ENCODE assay signal across 19 cellular contexts in genomic region chr4:124202106-124202505, GRCh38.
DNase-seq lines count a peak whose midpoint lies in the region; ATAC-seq, FAIRE-seq and TF ChIP-seq lines count a peak whose summit lies in the region.
"Had no signal": no experiment of that assay in that cellular context is flagged by ENCODE, and none has a peak within 500 bp of the region (broad histone marks: within the 10 kb centered on the region; RNA-seq: fewer than 3 reads in every experiment).

No MANE protein-coding gene starts in this region.

- no peaks in the 10 kb centered on the region for H3K36me3 ChIP-seq in bronchial epithelial cell (ENCODE audit: control insufficient read depth, insufficient read depth, low read length)
- H3K36me3 ChIP-seq in thoracic aorta, result no peaks in the 10 kb centered on the region

- intact Hi-C loops in left cardiac atrium (cut with DNase I), result no loop called here

- peak; percentile 58 for TF ChIP-seq CTCF in HFFc6 (IDR thresholded peaks at IDR 0.05)
- TF ChIP-seq CTCF in bronchial epithelial cell (IDR thresholded peaks at IDR 0.05; ENCODE audit: insufficient read depth, low read length, severe bottlenecking), result peak; percentile 18
- TF ChIP-seq CTCF in thoracic aorta (IDR thresholded peaks at IDR 0.05), result peak; percentile 45
- no peak for TF ChIP-seq CTCF in glutamatergic neuron (IDR thresholded peaks at IDR 0.05; ENCODE audit: partially characterized antibody, unreplicated experiment)

- H3K9me3 Mint-ChIP-seq in HFFc6 (no peaks in the 10 kb centered on the region), glutamatergic neuron (ENCODE audit: unreplicated experiment) (no peaks in the 10 kb centered on the region)
- H3K9me3 Mint-ChIP-seq: activated T-helper 2 cell treated with anti-CD3 and anti-CD28 coated beads, Interferon-gamma antibody, Interleukin-2, Interleukin-4, amounts not matched to agents 10 μg/mL and 5 μg/mL and 100 μg/mL, durations not matched to agents 14 hours and 24 hours and 36 hours had no signal

- FAIRE-seq in bronchial epithelial cell (lab: Jason Lieb, UNC), result no peak

- H3K4me3 ChIP-seq in bronchial epithelial cell (ENCODE audit: low read depth, low read length) (no peak overlapping the region), thoracic aorta (no peak overlapping the region)
- H3K4me3 ChIP-seq: skin epidermis had no signal

- H3K4me3 Mint-ChIP-seq in HFFc6 (no peak overlapping the region), glutamatergic neuron (ENCODE audit: unreplicated experiment) (no peak overlapping the region)
- H3K4me3 Mint-ChIP-seq: T-helper 17 cell had no signal

- peaks cover 27 to 56% of the 10 kb centered on the region in 2 donors for H3K4me1 ChIP-seq in thoracic aorta (ENCODE audit: control insufficient read depth in 1 of 2, low read depth in 2 of 2)

- no peaks in the 10 kb centered on the region for H3K9me3 ChIP-seq in thoracic aorta

- ATAC-seq in left cardiac atrium, result peak; percentile 52 to 65
- peak; percentile 55 for ATAC-seq in thoracic aorta (ENCODE audit: insufficient number of reproducible peaks, low FRiP score, low read depth)
- ATAC-seq in HG03521 (IDR thresholded peaks at IDR 0.05; ENCODE audit: unreplicated experiment), result no peak
- ATAC-seq in HG02840 (IDR thresholded peaks at IDR 0.05; ENCODE audit: low FRiP score, unreplicated experiment), result no peak
- ATAC-seq: Panc1, T-helper 17 cell had no signal

- H3K4me1 Mint-ChIP-seq in HFFc6 (ENCODE audit: low read depth) (peaks cover 70% of the 10 kb centered on the region), glutamatergic neuron (ENCODE audit: low read depth, unreplicated experiment) (peaks cover 2% of the 10 kb centered on the region)
- H3K4me1 Mint-ChIP-seq: T-helper 17 cell had no signal

- DNase-seq in HFFc6, result no peak
- peak; percentile 33 for DNase-seq in bronchial epithelial cell (ENCODE audit: low read depth)
- peak; percentile 41 for DNase-seq in left cardiac atrium
- DNase-seq in thoracic aorta (ENCODE audit: low spot score), result no peak
- DNase-seq in glutamatergic neuron, result no peak
- DNase-seq: activated CD4-positive, alpha-beta T cell treated with anti-CD3 and anti-CD28 coated beads, Interleukin-2, amount 50 U/mL, for 1 hour; central memory CD4-positive, alpha-beta T cell; COR-L47; foreskin melanocyte; islet precursor cell; KBM-7; NCI-H1694; NCI-H524; T-helper 17 cell had no signal

- H3K27ac Mint-ChIP-seq in HFFc6 (no peak overlapping the region), glutamatergic neuron (ENCODE audit: unreplicated experiment) (no peak overlapping the region)
- H3K27ac Mint-ChIP-seq: activated T-helper 2 cell treated with anti-CD3 and anti-CD28 coated beads, Interferon-gamma antibody, Interleukin-2, Interleukin-4, amounts not matched to agents 10 μg/mL and 5 μg/mL and 100 μg/mL, durations not matched to agents 14 hours and 24 hours and 36 hours; T-helper 17 cell had no signal

- H3K27me3 Mint-ChIP-seq in HFFc6 (ENCODE audit: insufficient read depth) (no peaks in the 10 kb centered on the region), glutamatergic neuron (ENCODE audit: unreplicated experiment) (peaks cover 4% of the 10 kb centered on the region)
- H3K27me3 Mint-ChIP-seq: T-helper 17 cell had no signal

- H3K27ac ChIP-seq in thoracic aorta, result peak overlapping the region; percentile 39 to 60

- H3K27me3 ChIP-seq in bronchial epithelial cell (ENCODE audit: control insufficient read depth, insufficient read depth, low read length) (no peaks in the 10 kb centered on the region), thoracic aorta (replicated peaks; ENCODE audit: insufficient read depth) (no peaks in the 10 kb centered on the region)

- H3K36me3 Mint-ChIP-seq in HFFc6 (ENCODE audit: low read depth) (no peaks in the 10 kb centered on the region), glutamatergic neuron (ENCODE audit: unreplicated experiment) (no peaks in the 10 kb centered on the region)

Comparison
In these comparisons a context has a peak if more than half of its experiments do, and no peak if none do; other contexts are left out.
1. DNase-seq: peak in bronchial epithelial cell (single experiment) and left cardiac atrium (single experiment); none in HFFc6 (single experiment), thoracic aorta (single experiment) and glutamatergic neuron (single experiment).
2. ATAC-seq: peak in left cardiac atrium (2 of 2) and thoracic aorta (single experiment); none in HG03521 (single experiment) and HG02840 (single experiment).